Comparison of ENCODE assay signal across 14 cellular contexts in genomic region chr4:121998024-121998423, GRCh38. TPM values are rescaled to one million over a fixed set of nuclear protein-coding genes. Genes with fewer than 3 reads are reported as not detected.
DNase-seq lines count a peak whose midpoint lies in the region; ATAC-seq, FAIRE-seq and TF ChIP-seq lines count a peak whose summit lies in the region.
"Had no signal": no experiment of that assay in that cellular context is flagged by ENCODE, and none has a peak within 500 bp of the region (broad histone marks: within the 10 kb centered on the region; RNA-seq: fewer than 3 reads in every experiment).

No MANE protein-coding gene starts in this region.

- H3K4me3 ChIP-seq in WERI-Rb-1 (ENCODE audit: low read depth, low read length) (no peak overlapping the region), keratinocyte (ENCODE audit: control insufficient read depth in 2 of 3, extremely low read depth in 1 of 3, insufficient read depth in 2 of 3, low read depth in 1 of 3, low read length in 3 of 3) (no peak overlapping the region), SK-N-SH (ENCODE audit: low read depth in 2 of 2, low read length in 1 of 2) (no peak overlapping the region)

- H3K4me2 ChIP-seq in keratinocyte (ENCODE audit: control insufficient read depth, extremely low read depth, insufficient read depth, low read depth, low read length) (no peak overlapping the region), SK-N-SH (no peak overlapping the region)

- H3K9ac ChIP-seq in keratinocyte (ENCODE audit: control insufficient read depth, extremely low read depth, insufficient read depth, low read length) (no peak overlapping the region), SK-N-SH (no peak overlapping the region)

- H3K27ac ChIP-seq in WERI-Rb-1 (no peak overlapping the region), keratinocyte (ENCODE audit: control insufficient read depth, insufficient read depth, low read length) (no peak overlapping the region), SK-N-SH (ENCODE audit: low read depth in 2 of 2, low read length in 1 of 2) (no peak overlapping the region)

- ATAC-seq in HG03097 (IDR thresholded peaks at IDR 0.05; ENCODE audit: low FRiP score, unreplicated experiment) = no peak

- no peaks in the 10 kb centered on the region for H3K36me3 ChIP-seq in WERI-Rb-1
- H3K36me3 ChIP-seq in keratinocyte (ENCODE audit: control insufficient read depth in 2 of 2, extremely low read depth in 1 of 2, insufficient read depth in 2 of 2, low read length in 2 of 2) = no peaks in the 10 kb centered on the region
- no peaks in the 10 kb centered on the region for H3K36me3 ChIP-seq in SK-N-SH (replicated peaks in 1 of 2; ENCODE audit: control insufficient read depth in 1 of 2, insufficient read depth in 2 of 2, low read length in 1 of 2)

- H3K9me2 ChIP-seq in SK-N-SH = no peaks in the 10 kb centered on the region

- no peak for TF ChIP-seq RAD21 in SK-N-SH (IDR thresholded peaks at IDR 0.05; ENCODE audit: low read length)

- peak; percentile 44 for DNase-seq in DMS 273 (lab: John Stamatoyannopoulos, UW; ENCODE audit: unreplicated experiment)
- no peak for DNase-seq in DMS 273 treated with DMSO at 0.1 percent for 48 hours (lab: John Stamatoyannopoulos, UW)
- DNase-seq in HTR-8/SVneo (ENCODE audit: insufficient read length, low spot score) = no peak
- peak; percentile 21 for DNase-seq in WERI-Rb-1
- DNase-seq in keratinocyte (ENCODE audit: low read depth, low spot score) = no peak
- DNase-seq in SK-N-SH = no peak
- no peak for DNase-seq in mucosa of gallbladder (ENCODE audit: low spot score)
- DNase-seq: anterior cingulate cortex; kidney glomerular epithelial cell; NCI-H524; nucleus accumbens; stimulated activated CD4-positive, alpha-beta T cell treated with anti-CD3 and anti-CD28 coated beads, Interleukin-2, amount 100 ng/mL, for 48 hours had no signal

- CTCF ChIA-PET in SK-N-SH (lab: Yijun Ruan, JAX) = interaction anchor here (0.6 to 1.0 kb wide), 2 partner anchors 48 to 98 kb away, joined by 3 read pairs; no protein-coding TSS in a partner anchor

- dilution Hi-C loops in keratinocyte (cut with MboI; ENCODE audit: extremely low pct_ligation_motif_present, low sequenced_read_pairs) = no loop called here

- POLR2A ChIA-PET in SK-N-SH (lab: Yijun Ruan, JAX) = no interaction called here

- no peaks in the 10 kb centered on the region for H3F3A ChIP-seq in SK-N-SH (replicated peaks; ENCODE audit: insufficient read depth)

- H3K27me3 ChIP-seq in WERI-Rb-1 (ENCODE audit: insufficient read depth, low read depth, severe bottlenecking) (no peaks in the 10 kb centered on the region), keratinocyte (ENCODE audit: control insufficient read depth, extremely low read depth, insufficient read depth, low read length) (no peaks in the 10 kb centered on the region), SK-N-SH (ENCODE audit: insufficient read depth) (peaks cover 8% of the 10 kb centered on the region; the same call in 1 of the 2 replicates)

- H4K20me1 ChIP-seq in keratinocyte (ENCODE audit: control insufficient read depth, extremely low read depth, insufficient read depth, low read length) (no peaks in the 10 kb centered on the region), SK-N-SH (ENCODE audit: insufficient read depth) (no peaks in the 10 kb centered on the region)

- H2AFZ ChIP-seq in keratinocyte (ENCODE audit: control insufficient read depth, low read length) = no peak overlapping the region
- H2AFZ ChIP-seq in SK-N-SH (ENCODE audit: low read depth) = no peak overlapping the region

- TF ChIP-seq CTCF in WERI-Rb-1 (IDR thresholded peaks at IDR 0.05; ENCODE audit: low read depth, low read length) (no peak), keratinocyte (optimal IDR thresholded peaks at IDR 0.05 in 1 of 3, IDR thresholded peaks at IDR 0.05 in 1 of 3, conservative IDR thresholded peaks at IDR 0.05 in 1 of 3; ENCODE audit: extremely low read depth in 1 of 3, insufficient read depth in 2 of 3, low read length in 3 of 3) (peak in 2 of 3 experiments; percentile 15 to 18), SK-N-SH (IDR thresholded peaks at IDR 0.05) (no peak)

- H3K79me2 ChIP-seq in keratinocyte (ENCODE audit: control insufficient read depth, insufficient read depth, low read length) = no peaks in the 10 kb centered on the region
- no peaks in the 10 kb centered on the region for H3K79me2 ChIP-seq in SK-N-SH (ENCODE audit: insufficient read depth)

- no peak for TF ChIP-seq EP300 in SK-N-SH (IDR thresholded peaks at IDR 0.05; ENCODE audit: borderline replicate concordance in 1 of 2, low read depth in 1 of 2, low read length in 1 of 2)

- peak; percentile 4 for FAIRE-seq in HTR-8/SVneo (lab: Jason Lieb, UNC)
- no peak for FAIRE-seq in keratinocyte (lab: Jason Lieb, UNC)
- FAIRE-seq: A204.1 had no signal

- H3K4me1 ChIP-seq in keratinocyte (ENCODE audit: control insufficient read depth, extremely low read depth, insufficient read depth, low read length) = no peaks in the 10 kb centered on the region
- H3K4me1 ChIP-seq in SK-N-SH (ENCODE audit: control insufficient read depth in 1 of 2, insufficient read depth in 2 of 2, low read depth in 1 of 2, low read length in 1 of 2) = no peaks in the 10 kb centered on the region

- H3K9me1 ChIP-seq in keratinocyte (ENCODE audit: control insufficient read depth, extremely low read depth, insufficient read depth, low read length) = no peaks in the 10 kb centered on the region

- no peaks in the 10 kb centered on the region for H3K9me3 ChIP-seq in WERI-Rb-1 (ENCODE audit: severe bottlenecking)
- no peaks in the 10 kb centered on the region for H3K9me3 ChIP-seq in keratinocyte (ENCODE audit: control insufficient read depth, low read depth, low read length)
- no peaks in the 10 kb centered on the region for H3K9me3 ChIP-seq in SK-N-SH

- 0% methylated on average over 4 of the region's 4 CpGs for WGBS in SK-N-SH (ENCODE audit: low lambda C conversion rate)

TF ChIP-seq in SK-N-SH, 30 proteins besides CTCF, POLR2A, EP300 and RAD21 (continues in another document):
- TF ChIP-seq REST (IDR thresholded peaks at IDR 0.05; ENCODE audit: low read depth, low read length) (no peak), FOXM1 (IDR thresholded peaks at IDR 0.05; ENCODE audit: low read depth) (no peak), JUND (IDR thresholded peaks at IDR 0.05) (no peak), IRF3 (IDR thresholded peaks at IDR 0.05; ENCODE audit: low read depth, low read length) (no peak), USF2 (IDR thresholded peaks at IDR 0.05; ENCODE audit: borderline replicate concordance, low read depth, low read length) (no peak), SIN3A (IDR thresholded peaks at IDR 0.05; ENCODE audit: borderline replicate concordance, low read depth, low read length) (no peak), GABPA (IDR thresholded peaks at IDR 0.05; ENCODE audit: low read depth) (no peak), ELF1 (IDR thresholded peaks at IDR 0.05) (no peak)

RNA-seq across cellular contexts. Expression of gene TRPC3, which starts 46.2 kb away (rescaled TPM):
- polyA plus RNA-seq in keratinocyte = 0.02 TPM in 1 of 3 replicates, not detected in the others
- polyA plus RNA-seq in keratinocyte (2011; ENCODE audit: low read depth) = not detected
- polyA plus RNA-seq in keratinocyte (2011; cell fraction: cytosol; rRNA removed) = not detected in 2 replicates
- not detected in 2 replicates for polyA plus RNA-seq in keratinocyte (2011; cell fraction: nucleus; rRNA removed)
- polyA plus RNA-seq in keratinocyte (2012; ENCODE audit: low replicate concordance) = not detected in 2 replicates
- polyA minus RNA-seq in keratinocyte = not detected in 3 replicates
- not detected for polyA minus RNA-seq in keratinocyte (2011; cell fraction: cytosol; rRNA and poly(A)+ RNA removed)
- polyA minus RNA-seq in keratinocyte (2011; cell fraction: nucleus; rRNA and poly(A)+ RNA removed) = not detected in 2 replicates
- polyA plus RNA-seq in SK-N-SH (2012; rRNA removed) = not detected in 2 replicates
- under 0.01 TPM in 1 of 2 replicates, not detected in the other for polyA plus RNA-seq in SK-N-SH (2012; cell fraction: cytosol; rRNA removed)
- 0.01 TPM in 1 of 2 replicates, not detected in the other for polyA plus RNA-seq in SK-N-SH (2012; cell fraction: nucleus; rRNA removed)
- 14.1 TPM for total RNA-seq in mucosa of gallbladder

Comparison
In these comparisons a context has a peak if more than half of its experiments do, and no peak if none do; other contexts are left out.
1. DNase-seq: peak in DMS 273 (single experiment) and WERI-Rb-1 (single experiment); none in DMS 273 treated with DMSO at 0.1 percent for 48 hours (single experiment), HTR-8/SVneo (single experiment), keratinocyte (single experiment), SK-N-SH (single experiment) and mucosa of gallbladder (single experiment).
2. CTCF ChIP-seq: peak in keratinocyte (2 of 3); none in WERI-Rb-1 (single experiment) and SK-N-SH (single experiment).